Comparison of ENCODE assay signal across 8 cellular contexts in the genomic region with DNA sequence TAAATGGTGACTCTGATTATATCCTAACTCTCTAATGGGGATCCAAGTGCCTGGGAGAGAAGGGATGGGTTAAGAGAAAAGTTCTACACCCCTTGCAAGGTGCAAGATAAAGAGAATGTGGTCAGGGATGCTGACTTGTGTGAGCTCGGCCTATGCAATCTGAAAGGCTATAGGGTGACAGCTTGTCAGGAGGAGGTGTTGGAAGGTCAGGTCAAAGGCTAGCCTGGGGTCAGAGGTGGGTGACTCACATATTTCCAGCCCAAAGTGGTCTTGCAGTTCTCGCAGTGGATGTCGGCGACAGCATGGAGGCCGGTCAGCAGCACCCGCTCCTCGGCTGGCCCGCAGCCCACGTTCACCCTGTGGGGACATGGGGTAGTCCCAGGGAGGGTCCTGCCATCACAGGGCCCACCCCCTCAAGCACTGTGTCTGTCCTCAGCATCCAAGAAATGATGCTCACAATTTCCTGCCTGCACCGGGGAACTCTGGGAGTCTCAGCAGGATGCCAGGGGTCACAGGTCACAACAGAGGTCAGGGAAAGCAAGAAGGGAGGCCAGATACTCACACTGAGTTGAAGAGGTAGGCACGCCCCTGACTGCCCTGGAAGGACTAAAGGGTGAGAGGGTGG. TPM values are rescaled to one million over a fixed set of nuclear protein-coding genes. Genes with fewer than 3 reads are reported as not detected.
DNase-seq lines count a peak whose midpoint lies in the region; ATAC-seq and TF ChIP-seq lines count a peak whose summit lies in the region.

No MANE protein-coding gene starts in this region.

- H3K27me3 Mint-ChIP-seq in activated naive CD4-positive, alpha-beta T cell treated with anti-CD3 and anti-CD28 coated beads, Interleukin-2, amount 50 U/mL, for 24 hours, result no peaks in the 10 kb centered on the region
- H3K27me3 Mint-ChIP-seq in naive B cell, result no peaks in the 10 kb centered on the region

- H3K4me3 ChIP-seq in coronary artery (peak overlapping the region; percentile 98), urinary bladder (ENCODE audit: low read depth, low read length) (peak overlapping the region; percentile 98)

- peaks cover 5% of the 10 kb centered on the region for H3K9me3 Mint-ChIP-seq in activated naive CD4-positive, alpha-beta T cell treated with anti-CD3 and anti-CD28 coated beads, Interleukin-2, amount 50 U/mL, for 24 hours
- H3K9me3 Mint-ChIP-seq in naive B cell, result peaks cover 5 to 27% (median 25%) of the 10 kb centered on the region in 7 donors

- H3K36me3 Mint-ChIP-seq in activated naive CD4-positive, alpha-beta T cell treated with anti-CD3 and anti-CD28 coated beads, Interleukin-2, amount 50 U/mL, for 24 hours, result peaks cover 8% of the 10 kb centered on the region
- peaks cover 16 to 25% of the 10 kb centered on the region in 2 donors for H3K36me3 Mint-ChIP-seq in naive B cell

- H3K27ac Mint-ChIP-seq in activated naive CD4-positive, alpha-beta T cell treated with anti-CD3 and anti-CD28 coated beads, Interleukin-2, amount 50 U/mL, for 24 hours, result peak overlapping the region; percentile 84
- H3K27ac Mint-ChIP-seq in naive B cell, result peak overlapping the region; percentile 63 to 95 (median 81)

- ATAC-seq in naive B cell (ENCODE audit: low read depth in 2 of 2) (no peak), HG02623 (IDR thresholded peaks at IDR 0.05; ENCODE audit: unreplicated experiment) (no peak), GM18873 (IDR thresholded peaks at IDR 0.05; ENCODE audit: low FRiP score, unreplicated experiment) (no peak)

- peaks cover 42% of the 10 kb centered on the region for H3K4me1 Mint-ChIP-seq in activated naive CD4-positive, alpha-beta T cell treated with anti-CD3 and anti-CD28 coated beads, Interleukin-2, amount 50 U/mL, for 24 hours
- H3K4me1 Mint-ChIP-seq in naive B cell, result peaks cover 31 to 46% (median 40%) of the 10 kb centered on the region in 3 donors

- H3K27ac ChIP-seq in coronary artery (peak overlapping the region; percentile 90 to 100), urinary bladder (ENCODE audit: low read depth) (peak overlapping the region; percentile 98)

- no peaks in the 10 kb centered on the region for H3K36me3 ChIP-seq in urinary bladder (ENCODE audit: insufficient read depth)

- peak overlapping the region; percentile 70 for H3K4me3 Mint-ChIP-seq in activated naive CD4-positive, alpha-beta T cell treated with anti-CD3 and anti-CD28 coated beads, Interleukin-2, amount 50 U/mL, for 24 hours
- H3K4me3 Mint-ChIP-seq in naive B cell, result peak overlapping the region; percentile 86 to 94 (median 92)

- no peak for DNase-seq in activated naive CD4-positive, alpha-beta T cell treated with Interleukin-2 at 50 U/mL for 16 hours
- DNase-seq in coronary artery (ENCODE audit: low spot score) (no peak), naive B cell (no peak), ureter (ENCODE audit: low spot score) (no peak)

- WGBS in urinary bladder, result 78% methylated on average over 11 of the region's 11 CpGs

- no peak for TF ChIP-seq CTCF in coronary artery (IDR thresholded peaks at IDR 0.05)

- no peaks in the 10 kb centered on the region for H3K4me1 ChIP-seq in urinary bladder (ENCODE audit: insufficient read depth)

RNA-seq across cellular contexts. Expression of a gene that starts 1.4 kb away (rescaled TPM):
- polyA plus RNA-seq in naive B cell (ENCODE audit: low read depth in 6 of 6), result 100 to 1,000 TPM; 214 to 383 (median 284) TPM
- 16.5 TPM for total RNA-seq in urinary bladder
- polyA plus RNA-seq in urinary bladder, result 117 TPM
- total RNA-seq in ureter, result 31.0 TPM

RNA-seq across cellular contexts. Expression of a gene that starts 2.9 kb away (rescaled TPM):
- polyA plus RNA-seq in naive B cell (ENCODE audit: low read depth in 6 of 6), result under 1 TPM; 0.18 to 0.64 (median 0.41) TPM
- 0.79 TPM for total RNA-seq in urinary bladder
- 2.2 TPM for polyA plus RNA-seq in urinary bladder
- 8.9 TPM for total RNA-seq in ureter

RNA-seq across cellular contexts. Expression of a gene that starts 18.7 kb away (rescaled TPM):
- polyA plus RNA-seq in naive B cell (ENCODE audit: low read depth in 6 of 6), result under 1 TPM in 1 of 6 donors, not detected in 5; 0.31 TPM
- total RNA-seq in urinary bladder, result 4.6 TPM
- polyA plus RNA-seq in urinary bladder, result 5.1 TPM
- total RNA-seq in ureter, result 53.1 TPM

RNA-seq across cellular contexts. Expression of a gene that starts 18.9 kb away (rescaled TPM):
- polyA plus RNA-seq in naive B cell (ENCODE audit: low read depth in 6 of 6) (100 to 1,000 TPM; 180 to 273 (median 206) TPM), urinary bladder (93.8 TPM)
- total RNA-seq in urinary bladder (56.2 TPM), ureter (88.9 TPM)

RNA-seq across cellular contexts. Expression of a gene that starts 28.4 kb away (rescaled TPM):
- 1 to 10 TPM; 5.5 to 9.2 (median 8.4) TPM for polyA plus RNA-seq in naive B cell (ENCODE audit: low read depth in 6 of 6)
- total RNA-seq in urinary bladder, result 14.6 TPM
- 120 TPM for polyA plus RNA-seq in urinary bladder
- total RNA-seq in ureter, result 96.4 TPM
